9 cellular contexts compared by ENCODE assay signal in the genomic region with DNA sequence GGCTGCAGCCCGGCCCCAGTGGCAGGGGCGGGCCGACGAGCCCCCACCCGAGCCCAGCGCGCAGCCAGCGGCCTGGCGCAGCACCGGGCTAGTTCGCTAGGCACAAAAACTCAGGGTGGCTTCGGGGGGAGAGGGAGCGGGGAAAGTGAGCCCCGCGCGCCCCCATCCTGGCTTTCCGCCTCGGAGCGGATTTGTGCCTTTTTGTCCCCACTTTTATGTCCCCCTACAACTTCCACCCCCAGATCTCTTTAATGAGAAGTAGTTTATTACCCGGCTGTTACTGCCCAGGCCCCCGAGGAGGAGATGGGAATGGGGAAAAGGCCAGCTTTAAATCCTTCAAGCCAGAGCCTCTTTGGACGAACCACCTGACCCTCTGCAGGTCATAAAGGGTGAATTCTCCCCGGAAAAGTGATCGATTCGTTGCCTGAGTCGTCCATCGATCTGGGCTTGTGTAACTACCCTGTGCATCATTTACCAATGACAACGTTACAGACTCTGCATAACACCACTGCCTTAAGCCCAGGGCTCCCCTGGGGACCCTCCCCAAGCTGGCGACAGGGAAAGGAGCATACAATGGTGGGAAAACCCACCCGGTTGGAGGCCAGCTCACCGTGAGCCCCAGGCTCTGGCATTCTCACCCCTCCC. TPM values are rescaled to one million over a fixed set of nuclear protein-coding genes. Genes with fewer than 3 reads are reported as not detected.
A peak's percentile ranks its signal among the peaks of the same experiment; 100 is the strongest.
DNase-seq lines count a peak whose midpoint lies in the region; ATAC-seq, FAIRE-seq and TF ChIP-seq lines count a peak whose summit lies in the region.
"Had no signal": no experiment of that assay in that cellular context is flagged by ENCODE, and none has a peak within 500 bp of the region (broad histone marks: within the 10 kb centered on the region; RNA-seq: fewer than 3 reads in every experiment).

No MANE protein-coding gene starts in this region.

- H3K9ac ChIP-seq in NT2/D1 (ENCODE audit: insufficient read length, low read depth) (peak overlapping the region; percentile 76), endothelial cell of umbilical vein (replicated peaks; ENCODE audit: extremely low read depth, insufficient read depth, low read length) (no peak overlapping the region)

- TF ChIP-seq CTCF in endothelial cell of umbilical vein (IDR thresholded peaks at IDR 0.05; ENCODE audit: extremely low read depth in 1 of 2, insufficient read depth in 1 of 2, low read depth in 1 of 2, low read length in 2 of 2) (no peak), nephron progenitor cell (IDR thresholded peaks at IDR 0.05) (no peak)

- H2AFZ ChIP-seq in ACC112 (ENCODE audit: low read length, unreplicated experiment) (no peak overlapping the region), endothelial cell of umbilical vein (ENCODE audit: low read depth, low read length) (peak overlapping the region; percentile 75)

- H3K27me3 ChIP-seq in ACC112 (ENCODE audit: insufficient read depth, low read length) (no peaks in the 10 kb centered on the region), NT2/D1 (ENCODE audit: insufficient read depth, insufficient read length) (peaks cover 40% of the 10 kb centered on the region), endothelial cell of umbilical vein (ENCODE audit: control insufficient read depth in 2 of 2, insufficient read depth in 2 of 2, low read length in 2 of 2) (no peaks in the 10 kb centered on the region)

- peak overlapping the region; percentile 39 for H3K4me2 ChIP-seq in endothelial cell of umbilical vein (ENCODE audit: insufficient read depth, low read length)

- no peaks in the 10 kb centered on the region for H3K9me1 ChIP-seq in endothelial cell of umbilical vein (replicated peaks; ENCODE audit: control insufficient read depth, extremely low read depth, insufficient read depth, low read length)

- no peaks in the 10 kb centered on the region for H4K20me1 ChIP-seq in endothelial cell of umbilical vein (replicated peaks; ENCODE audit: control insufficient read depth, extremely low read depth, insufficient read depth, low read length)

- peaks cover 72% of the 10 kb centered on the region for H3K4me1 Mint-ChIP-seq in nephron progenitor cell

- dilution Hi-C loops in endothelial cell of umbilical vein (cut with MboI; ENCODE audit: extremely low pct_ligation_motif_present, low sequenced_read_pairs), result loop anchor here (25.0 kb wide), 1 partner anchor 144 kb away; no protein-coding TSS in a partner anchor

- H3K27ac ChIP-seq in ACC112 (ENCODE audit: low read depth, low read length) (no peak overlapping the region), endothelial cell of umbilical vein (ENCODE audit: insufficient read depth, low read depth, low read length) (no peak overlapping the region)

- FAIRE-seq in endothelial cell of umbilical vein (lab: Jason Lieb, UNC), result no peak

- ATAC-seq in HG02759 (IDR thresholded peaks at IDR 0.05; ENCODE audit: unreplicated experiment), result no peak
- ATAC-seq in GM21825 (IDR thresholded peaks at IDR 0.05; ENCODE audit: unreplicated experiment), result no peak

- POLR2A ChIA-PET in endothelial cell of umbilical vein (lab: Charles Lee), result no interaction called here

- peak overlapping the region; percentile 79 for H3K4me3 ChIP-seq in ACC112 (ENCODE audit: low read depth, low read length)
- peak overlapping the region; percentile 63 for H3K4me3 ChIP-seq in NT2/D1 (ENCODE audit: insufficient read length, low read depth)
- H3K4me3 ChIP-seq in endothelial cell of umbilical vein (replicated peaks in 1 of 3; ENCODE audit: insufficient read depth in 1 of 3, low read depth in 1 of 3, low read length in 3 of 3), result peak overlapping the region; percentile 22 to 61 (median 38)

- TF ChIP-seq POLR2A in endothelial cell of umbilical vein (IDR thresholded peaks at IDR 0.05; ENCODE audit: low read depth, low read length), result no peak

- intact Hi-C loops in endothelial cell of umbilical vein (cut with micrococcal nuclease), result loop anchor here (2.0 kb wide), 1 partner anchor 43 kb away; no protein-coding TSS in a partner anchor

- H3K4me1 ChIP-seq in ACC112 (ENCODE audit: control insufficient read depth, insufficient read depth, low read length, unreplicated experiment) (peaks cover 10% of the 10 kb centered on the region), NT2/D1 (ENCODE audit: insufficient read depth, insufficient read length) (peaks cover 2% of the 10 kb centered on the region), endothelial cell of umbilical vein (ENCODE audit: control insufficient read depth, extremely low read depth, insufficient read depth, low read length) (peaks cover 27% of the 10 kb centered on the region)

- CTCF ChIA-PET in endothelial cell of umbilical vein (lab: Charles Lee), result interaction anchor here (0.9 to 8.0 kb wide), 11 partner anchors 8 to 157 kb away, joined by 3 to 102 read pairs (median 6); no protein-coding TSS in a partner anchor

- no peaks in the 10 kb centered on the region for H3K79me2 ChIP-seq in ACC112 (ENCODE audit: control insufficient read depth, insufficient read depth, low read length, unreplicated experiment)
- peaks cover 8% of the 10 kb centered on the region for H3K79me2 ChIP-seq in endothelial cell of umbilical vein (ENCODE audit: control insufficient read depth, insufficient read depth, low read length)

- peak overlapping the region; percentile 83 for H3K4me3 Mint-ChIP-seq in nephron progenitor cell

- no peaks in the 10 kb centered on the region for H3K9me3 Mint-ChIP-seq in nephron progenitor cell

- H3K27me3 Mint-ChIP-seq in nephron progenitor cell (ENCODE audit: low read depth, poor library complexity), result peaks cover 27% of the 10 kb centered on the region

- no peaks in the 10 kb centered on the region for H3K36me3 ChIP-seq in ACC112 (ENCODE audit: insufficient read depth, low read length)
- peaks cover 4% of the 10 kb centered on the region for H3K36me3 ChIP-seq in NT2/D1 (ENCODE audit: insufficient read depth, insufficient read length, low read length)
- H3K36me3 ChIP-seq in endothelial cell of umbilical vein (ENCODE audit: control insufficient read depth in 2 of 2, extremely low read depth in 1 of 2, insufficient read depth in 2 of 2, low read length in 2 of 2), result no peaks in the 10 kb centered on the region

- no peaks in the 10 kb centered on the region for H3K9me3 ChIP-seq in NT2/D1 (ENCODE audit: insufficient read depth, low read length)
- H3K9me3 ChIP-seq in endothelial cell of umbilical vein (replicated peaks; ENCODE audit: control insufficient read depth, insufficient read depth, low read length), result no peaks in the 10 kb centered on the region

- H3K27ac Mint-ChIP-seq in nephron progenitor cell, result no peak overlapping the region

- DNase-seq in NT2/D1 (ENCODE audit: low read depth, low spot score) (no peak), endothelial cell of umbilical vein (ENCODE audit: low read depth, low spot score) (no peak), nephron progenitor cell (peak; percentile 21), DMS153 (lab: John Stamatoyannopoulos, UW) (no peak), NCI-H1105 treated with DMSO at 0.1 percent for 48 hours (lab: John Stamatoyannopoulos, UW) (no peak)
- DNase-seq: SW 1271 had no signal

- BruUV-seq in endothelial cell of umbilical vein (replicated peaks; lab: Mats Ljungman, UMichigan), result no TSS peak

- H3K36me3 Mint-ChIP-seq in nephron progenitor cell (ENCODE audit: low read depth), result no peaks in the 10 kb centered on the region

TF ChIP-seq in endothelial cell of umbilical vein, 7 proteins besides CTCF, POLR2A, EP300 and RAD21:
- TF ChIP-seq JUN (IDR thresholded peaks at IDR 0.05; ENCODE audit: borderline replicate concordance, insufficient read depth, insufficient read length, low read depth), result no peak

RNA-seq across cellular contexts. Expression of a gene that starts 0.6 kb away (rescaled TPM):
- total RNA-seq in endothelial cell of umbilical vein, result 5.1 and 6.6 TPM in 2 replicates
- 1.3 and 1.4 TPM in 2 replicates for polyA plus RNA-seq in endothelial cell of umbilical vein
- polyA plus RNA-seq in endothelial cell of umbilical vein (2011; cell fraction: cytosol; rRNA removed), result 1.4 and 1.7 TPM in 2 replicates
- 4.3 and 4.8 TPM in 2 replicates for polyA plus RNA-seq in endothelial cell of umbilical vein (2011; cell fraction: nucleus; rRNA removed)
- polyA plus RNA-seq in endothelial cell of umbilical vein (2012), result 5.7 and 6.1 TPM in 2 replicates
- polyA minus RNA-seq in endothelial cell of umbilical vein, result 3.3 and 3.7 TPM in 2 replicates
- 12.9 TPM for polyA minus RNA-seq in endothelial cell of umbilical vein (2011; cell fraction: cytosol; rRNA and poly(A)+ RNA removed)
- 3.1 and 3.5 TPM in 2 replicates for polyA minus RNA-seq in endothelial cell of umbilical vein (2011; cell fraction: nucleus; rRNA and poly(A)+ RNA removed)
